Comparison of ENCODE assay signal across 39 cellular contexts in genomic region chr19:43511324-43511723, GRCh38. TPM values are rescaled to one million over a fixed set of nuclear protein-coding genes. Genes with fewer than 3 reads are reported as not detected.
"Had no signal": no experiment of that assay in that cellular context is flagged by ENCODE, and none has a peak within 500 bp of the region (broad histone marks: within the 10 kb centered on the region; RNA-seq: fewer than 3 reads in every experiment).

No MANE protein-coding gene starts in this region.

- H3K27me3 Mint-ChIP-seq: activated CD4-positive, alpha-beta memory T cell treated with anti-CD3 and anti-CD28 coated beads, Interleukin-2, amount 10 ng/mL, durations not matched to agents 7 days and 5 days; activated CD4-positive, alpha-beta T cell treated with anti-CD3 and anti-CD28 coated beads for 36 hours; activated CD4-positive, alpha-beta T cell treated with anti-CD3 and anti-CD28 coated beads, Interleukin-2, amount 10 ng/mL, durations not matched to agents 7 days and 5 days; activated CD8-positive, alpha-beta memory T cell treated with anti-CD3 and anti-CD28 coated beads, Interleukin-2, amount 10 ng/mL, durations not matched to agents 7 days and 5 days; activated naive CD4-positive, alpha-beta T cell treated with anti-CD3 and anti-CD28 coated beads, Interleukin-2, amount 10 ng/mL, durations not matched to agents 7 days and 5 days; activated naive CD4-positive, alpha-beta T cell treated with anti-CD3 and anti-CD28 coated beads, Interleukin-2, amount 50 U/mL, for 24 hours; activated naive CD8-positive, alpha-beta T cell; activated naive CD8-positive, alpha-beta T cell treated with anti-CD3 and anti-CD28 coated beads, Interleukin-2, amount 10 ng/mL, durations not matched to agents 7 days and 5 days; activated naive CD8-positive, alpha-beta T cell treated with anti-CD3 and anti-CD28 coated beads, Interleukin-2, amount 50 U/mL, for 24 hours; activated T-cell treated with anti-CD3 and anti-CD28 coated beads, Interleukin-2, amount 50 U/mL, for 24 hours; brain; central memory CD8-positive, alpha-beta T cell had no signal

- H3K4me1 ChIP-seq: ascending aorta had no signal

- H3K4me1 Mint-ChIP-seq: activated CD4-positive, alpha-beta T cell treated with anti-CD3 and anti-CD28 coated beads for 36 hours; activated CD4-positive, alpha-beta T cell treated with anti-CD3 and anti-CD28 coated beads, Interleukin-2, amount 10 ng/mL, durations not matched to agents 7 days and 5 days; activated naive CD4-positive, alpha-beta T cell treated with anti-CD3 and anti-CD28 coated beads, Interleukin-2, amount 10 ng/mL, durations not matched to agents 7 days and 5 days; activated naive CD4-positive, alpha-beta T cell treated with anti-CD3 and anti-CD28 coated beads, Interleukin-2, amount 50 U/mL, for 24 hours; brain; central memory CD8-positive, alpha-beta T cell; WTC11 had no signal

- ATAC-seq: activated CD4-positive, alpha-beta T cell treated with anti-CD3 and anti-CD28 coated beads for 36 hours; activated CD4-positive, CD25-positive, alpha-beta regulatory T cell treated with anti-CD3 and anti-CD28 coated beads, Interleukin-2, amount 50 U/mL, for 24 hours; activated CD8-positive, alpha-beta memory T cell treated with anti-CD3 and anti-CD28 coated beads, Interleukin-2, amount 10 ng/mL, durations not matched to agents 7 days and 5 days; activated CD8-positive, alpha-beta T cell treated with anti-CD3 and anti-CD28 coated beads, Interleukin-2, amount 10 ng/mL, durations not matched to agents 7 days and 5 days; activated naive CD8-positive, alpha-beta T cell treated with anti-CD3 and anti-CD28 coated beads, Interleukin-2, amount 50 U/mL, for 24 hours; WTC11 had no signal

- H3K9me3 Mint-ChIP-seq: activated CD4-positive, alpha-beta memory T cell treated with anti-CD3 and anti-CD28 coated beads, Interleukin-2, amount 10 ng/mL, durations not matched to agents 7 days and 5 days; activated CD4-positive, alpha-beta T cell treated with anti-CD3 and anti-CD28 coated beads, Interleukin-2, amount 10 ng/mL, durations not matched to agents 7 days and 5 days; activated naive CD4-positive, alpha-beta T cell treated with anti-CD3 and anti-CD28 coated beads, Interleukin-2, amount 10 ng/mL, durations not matched to agents 7 days and 5 days; activated naive CD4-positive, alpha-beta T cell treated with anti-CD3 and anti-CD28 coated beads, Interleukin-2, amount 50 U/mL, for 24 hours; activated naive CD8-positive, alpha-beta T cell treated with anti-CD3 and anti-CD28 coated beads, Interleukin-2, amount 10 ng/mL, durations not matched to agents 7 days and 5 days; activated naive CD8-positive, alpha-beta T cell treated with anti-CD3 and anti-CD28 coated beads, Interleukin-2, amount 50 U/mL, for 24 hours; activated T-cell treated with anti-CD3 and anti-CD28 coated beads, Interleukin-2, amount 50 U/mL, for 24 hours; activated T-helper 2 cell treated with anti-CD3 and anti-CD28 coated beads, Interferon-gamma antibody, Interleukin-2, Interleukin-4, amounts not matched to agents 10 μg/mL and 5 μg/mL and 100 μg/mL, durations not matched to agents 14 hours and 24 hours and 36 hours; central memory CD8-positive, alpha-beta T cell; T-helper 1 cell treated with Interleukin-12 subunit alpha and Interleukin-12 subunit beta and Interleukin-4 antibody, amounts not matched to agents 30 μg/mL and 1 μg/mL, for 36 hours; T-helper 2 cell treated with Interferon-gamma antibody and Interleukin-4, amounts not matched to agents 5 μg/mL and 100 μg/mL, for 36 hours had no signal

- H3K4me3 Mint-ChIP-seq: activated CD4-positive, alpha-beta memory T cell treated with anti-CD3 and anti-CD28 coated beads, Interleukin-2, amount 10 ng/mL, durations not matched to agents 7 days and 5 days; activated CD4-positive, alpha-beta T cell treated with anti-CD3 and anti-CD28 coated beads for 36 hours; activated CD4-positive, alpha-beta T cell treated with anti-CD3 and anti-CD28 coated beads, Interleukin-2, amount 10 ng/mL, durations not matched to agents 7 days and 5 days; activated CD8-positive, alpha-beta memory T cell treated with anti-CD3 and anti-CD28 coated beads, Interleukin-2, amount 10 ng/mL, durations not matched to agents 7 days and 5 days; activated CD8-positive, alpha-beta T cell treated with anti-CD3 and anti-CD28 coated beads, Interleukin-2, amount 10 ng/mL, durations not matched to agents 7 days and 5 days; activated naive CD4-positive, alpha-beta T cell treated with anti-CD3 and anti-CD28 coated beads, Interleukin-2, amount 10 ng/mL, durations not matched to agents 7 days and 5 days; activated naive CD4-positive, alpha-beta T cell treated with anti-CD3 and anti-CD28 coated beads, Interleukin-2, amount 50 U/mL, for 24 hours; activated naive CD8-positive, alpha-beta T cell; activated naive CD8-positive, alpha-beta T cell treated with anti-CD3 and anti-CD28 coated beads, Interleukin-2, amount 10 ng/mL, durations not matched to agents 7 days and 5 days; activated naive CD8-positive, alpha-beta T cell treated with anti-CD3 and anti-CD28 coated beads, Interleukin-2, amount 50 U/mL, for 24 hours; activated T-cell treated with anti-CD3 and anti-CD28 coated beads, Interleukin-2, amount 50 U/mL, for 24 hours; brain; central memory CD8-positive, alpha-beta T cell; T-helper 1 cell treated with Interleukin-12 subunit alpha and Interleukin-12 subunit beta and Interleukin-4 antibody, amounts not matched to agents 30 μg/mL and 1 μg/mL, for 36 hours; T-helper 2 cell treated with Interferon-gamma antibody and Interleukin-4, amounts not matched to agents 5 μg/mL and 100 μg/mL, for 36 hours; WTC11 had no signal

- H3K27me3 ChIP-seq: ascending aorta, cardiac muscle cell had no signal

- H3K9me3 ChIP-seq: ascending aorta had no signal

- H3K4me3 ChIP-seq: ascending aorta, cardiac muscle cell had no signal

- H3K36me3 Mint-ChIP-seq: activated naive CD8-positive, alpha-beta T cell had no signal

- H3K36me3 ChIP-seq: cardiac muscle cell had no signal

- H3K27ac ChIP-seq: ascending aorta, cardiac muscle cell, WERI-Rb-1 had no signal

- DNase-seq: activated CD4-positive, alpha-beta memory T cell treated with anti-CD3 and anti-CD28 coated beads, Interleukin-2, amount 10 ng/mL, durations not matched to agents 7 days and 5 days; activated CD4-positive, alpha-beta T cell treated with anti-CD3 and anti-CD28 coated beads for 1 hour; activated CD4-positive, alpha-beta T cell treated with anti-CD3 and anti-CD28 coated beads for 36 hours; activated CD4-positive, alpha-beta T cell treated with anti-CD3 and anti-CD28 coated beads for 48 hours; activated CD4-positive, alpha-beta T cell treated with anti-CD3 and anti-CD28 coated beads, Interleukin-2, amount 10 ng/mL, durations not matched to agents 7 days and 5 days; activated CD4-positive, alpha-beta T cell treated with anti-CD3 and anti-CD28 coated beads, Interleukin-2, amount 50 U/mL, for 48 hours; activated CD4-positive, CD25-positive, alpha-beta regulatory T cell; activated CD8-positive, alpha-beta memory T cell treated with anti-CD3 and anti-CD28 coated beads for 24 hours; activated CD8-positive, alpha-beta memory T cell treated with anti-CD3 and anti-CD28 coated beads, Interleukin-2, amount 10 ng/mL, durations not matched to agents 7 days and 5 days; activated CD8-positive, alpha-beta memory T cell treated with anti-CD3 and anti-CD28 coated beads, Interleukin-2, amount 50 U/mL, for 48 hours; activated CD8-positive, alpha-beta T cell treated with anti-CD3 and anti-CD28 coated beads, Interleukin-2, amount 10 ng/mL, durations not matched to agents 7 days and 5 days; activated effector memory CD4-positive, alpha-beta T cell treated with Interleukin-2 at 50 U/mL for 16 hours; activated gamma-delta T cell; activated naive CD4-positive, alpha-beta T cell treated with anti-CD3 and anti-CD28 coated beads, Interleukin-2, amount 10 ng/mL, durations not matched to agents 7 days and 5 days; activated naive CD4-positive, alpha-beta T cell treated with Interleukin-2 at 50 U/mL for 16 hours; activated naive CD8-positive, alpha-beta T cell treated with anti-CD3 and anti-CD28 coated beads, Interleukin-2, amount 10 ng/mL, durations not matched to agents 7 days and 5 days; activated naive CD8-positive, alpha-beta T cell treated with anti-CD3 and anti-CD28 coated beads, Interleukin-2, amount 50 U/mL, for 24 hours; activated T-cell treated with anti-CD3 and anti-CD28 coated beads, Interleukin-2, amount 50 U/mL, for 24 hours; activated T-cell treated with anti-CD3 and anti-CD28 coated beads, Interleukin-2, amount 50 U/mL, for 48 hours; amygdala; anterior cingulate cortex; caudate nucleus; cerebellar nuclear complex; T-helper 1 cell; T-helper 2 cell; T-helper 9 cell; WERI-Rb-1 had no signal

- H3K27ac Mint-ChIP-seq: activated CD4-positive, alpha-beta memory T cell treated with anti-CD3 and anti-CD28 coated beads, Interleukin-2, amount 10 ng/mL, durations not matched to agents 7 days and 5 days; activated CD4-positive, alpha-beta T cell treated with anti-CD3 and anti-CD28 coated beads for 36 hours; activated CD8-positive, alpha-beta memory T cell treated with anti-CD3 and anti-CD28 coated beads, Interleukin-2, amount 10 ng/mL, durations not matched to agents 7 days and 5 days; activated CD8-positive, alpha-beta T cell treated with anti-CD3 and anti-CD28 coated beads, Interleukin-2, amount 10 ng/mL, durations not matched to agents 7 days and 5 days; activated naive CD4-positive, alpha-beta T cell treated with anti-CD3 and anti-CD28 coated beads, Interleukin-2, amount 10 ng/mL, durations not matched to agents 7 days and 5 days; activated naive CD8-positive, alpha-beta T cell; activated naive CD8-positive, alpha-beta T cell treated with anti-CD3 and anti-CD28 coated beads, Interleukin-2, amount 10 ng/mL, durations not matched to agents 7 days and 5 days; activated naive CD8-positive, alpha-beta T cell treated with anti-CD3 and anti-CD28 coated beads, Interleukin-2, amount 50 U/mL, for 24 hours; activated T-cell treated with anti-CD3 and anti-CD28 coated beads, Interleukin-2, amount 50 U/mL, for 24 hours; activated T-helper 2 cell treated with anti-CD3 and anti-CD28 coated beads, Interferon-gamma antibody, Interleukin-2, Interleukin-4, amounts not matched to agents 10 μg/mL and 5 μg/mL and 100 μg/mL, durations not matched to agents 14 hours and 24 hours and 36 hours; brain; T-helper 1 cell treated with Interleukin-12 subunit alpha and Interleukin-12 subunit beta and Interleukin-4 antibody, amounts not matched to agents 30 μg/mL and 1 μg/mL, for 36 hours; T-helper 2 cell treated with Interferon-gamma antibody and Interleukin-4, amounts not matched to agents 5 μg/mL and 100 μg/mL, for 36 hours; WTC11 had no signal

RNA-seq across cellular contexts. Expression of gene ZNF575, which starts 21.7 kb away (rescaled TPM):
- total RNA-seq: ascending aorta, bronchial epithelial cell, cardiac muscle cell had no signal

RNA-seq across cellular contexts. Expression of gene LYPD3, which starts 45.9 kb away (rescaled TPM):
- total RNA-seq: ascending aorta had no signal
